15 cellular contexts compared by ENCODE assay signal in the genomic region with DNA sequence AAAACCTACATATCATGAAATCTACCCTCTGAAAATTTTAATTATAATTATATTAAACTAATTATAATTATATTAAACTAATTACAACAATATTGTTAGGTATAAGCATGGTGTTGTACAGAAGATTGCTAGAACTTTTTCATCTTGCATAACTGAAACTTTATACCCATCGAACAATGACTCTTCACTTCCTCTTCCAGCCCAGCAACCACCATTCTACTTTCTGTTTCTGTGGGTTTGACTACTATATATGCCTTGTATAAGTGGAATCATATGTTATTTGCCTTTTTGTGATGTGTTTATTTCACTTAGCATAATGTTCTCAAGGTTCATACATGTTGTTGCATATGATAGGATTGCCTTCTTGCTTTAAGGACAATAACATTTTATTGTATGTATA.
DNase-seq lines count a peak whose midpoint lies in the region; ATAC-seq, FAIRE-seq and TF ChIP-seq lines count a peak whose summit lies in the region.
"Had no signal": no experiment of that assay in that cellular context is flagged by ENCODE, and none has a peak within 500 bp of the region (broad histone marks: within the 10 kb centered on the region; RNA-seq: fewer than 3 reads in every experiment).

No MANE protein-coding gene starts in this region.

- 76 to 89% (median 79%) methylated on average over 1 of the region's 1 CpG for WGBS in ovary, 3 donors
- WGBS in sigmoid colon, 2 donors = 73 to 77% methylated on average over 1 of the region's 1 CpG

- ATAC-seq in GM21390 (IDR thresholded peaks at IDR 0.05; ENCODE audit: unreplicated experiment) (peak; percentile 84), HG03039 (IDR thresholded peaks at IDR 0.05; ENCODE audit: unreplicated experiment) (peak; percentile 65)
- ATAC-seq: effector memory CD8-positive, alpha-beta T cell had no signal

- H3K27me3 ChIP-seq in ascending aorta = no peaks in the 10 kb centered on the region
- H3K27me3 ChIP-seq in ovary = no peaks in the 10 kb centered on the region
- no peaks in the 10 kb centered on the region for H3K27me3 ChIP-seq in sigmoid colon

- no peaks in the 10 kb centered on the region for H3K4me1 ChIP-seq in ascending aorta
- H3K4me1 ChIP-seq in ovary (ENCODE audit: insufficient read depth) = no peaks in the 10 kb centered on the region
- no peaks in the 10 kb centered on the region for H3K4me1 ChIP-seq in sigmoid colon

- TF ChIP-seq POLR2A in ovary (IDR thresholded peaks at IDR 0.05) = no peak
- TF ChIP-seq POLR2A in sigmoid colon (IDR thresholded peaks at IDR 0.05) = no peak

- DNase-seq in GM18507 (ENCODE audit: extremely low spot score, insufficient read length, low read depth) = no peak
- DNase-seq in MV-4-11 (lab: John Stamatoyannopoulos, UW) = peak; percentile 85
- DNase-seq in HTR-8/SVneo (ENCODE audit: insufficient read length, low spot score) = no peak
- DNase-seq in ascending aorta (ENCODE audit: low spot score in 2 of 2) = no peak
- no peak for DNase-seq in ovary
- DNase-seq in sigmoid colon = no peak
- DNase-seq: activated CD4-positive, alpha-beta memory T cell treated with anti-CD3 and anti-CD28 coated beads, Interleukin-2, amount 10 ng/mL, durations not matched to agents 7 days and 5 days; amniotic stem cell; effector memory CD8-positive, alpha-beta T cell; Karpas-422; NCI-H510A treated with DMSO at 0.1 percent for 48 hours had no signal

- H3K27ac ChIP-seq in ascending aorta (no peak overlapping the region), ovary (no peak overlapping the region), sigmoid colon (no peak overlapping the region)
- H3K27ac ChIP-seq: thoracic aorta had no signal

- H3K9me3 ChIP-seq in ascending aorta (peaks cover 3 to 4% of the 10 kb centered on the region in 2 donors), ovary (no peaks in the 10 kb centered on the region), sigmoid colon (peaks cover 0 to 8% (median 3%) of the 10 kb centered on the region in 4 donors)
- H3K9me3 ChIP-seq: thoracic aorta had no signal

- TF ChIP-seq EP300 in ovary (IDR thresholded peaks at IDR 0.05) (no peak), sigmoid colon (IDR thresholded peaks at IDR 0.05) (no peak)

- intact Hi-C loops in ascending aorta (cut with DNase I) = no loop called here
- intact Hi-C loops in ovary (cut with DNase I) = no loop called here
- intact Hi-C loops in sigmoid colon (cut with DNase I) = no loop called here

- FAIRE-seq in GM18507 (lab: Jason Lieb, UNC) = peak; percentile 9
- FAIRE-seq in HTR-8/SVneo (lab: Jason Lieb, UNC) = no peak
- FAIRE-seq: H1 had no signal

- TF ChIP-seq CTCF in ascending aorta (IDR thresholded peaks at IDR 0.05) (no peak), ovary (IDR thresholded peaks at IDR 0.05) (no peak), sigmoid colon (IDR thresholded peaks at IDR 0.05) (no peak)

- no peaks in the 10 kb centered on the region for H3K36me3 ChIP-seq in ascending aorta
- H3K36me3 ChIP-seq in ovary = no peaks in the 10 kb centered on the region
- no peaks in the 10 kb centered on the region for H3K36me3 ChIP-seq in sigmoid colon
- H3K36me3 ChIP-seq: thoracic aorta had no signal

- H3K4me3 ChIP-seq in ascending aorta (no peak overlapping the region), ovary (no peak overlapping the region), sigmoid colon (no peak overlapping the region)
- H3K4me3 ChIP-seq: thoracic aorta had no signal
